ENCODE assay signal across 8 cellular contexts in genomic region chr16:87391950-87392822, GRCh38. TPM values are rescaled to one million over a fixed set of nuclear protein-coding genes. Genes with fewer than 3 reads are reported as not detected.
DNase-seq lines count a peak whose midpoint lies in the region; ATAC-seq and TF ChIP-seq lines count a peak whose summit lies in the region.

Gene MAP1LC3B, plus strand, starts transcription at chr16:87392336. Its CDS starts 92 bp downstream, at chr16:87392428.

- peak; percentile 97 to 99 for TF ChIP-seq POLR2A in Peyer's patch (IDR thresholded peaks at IDR 0.05)

- ATAC-seq in GM21737 (IDR thresholded peaks at IDR 0.05; ENCODE audit: unreplicated experiment) = peak; percentile 58
- ATAC-seq in esophagus mucosa = peak; percentile 89

- no peak for TF ChIP-seq CTCF in Peyer's patch (IDR thresholded peaks at IDR 0.05)

- H3K27ac ChIP-seq in KOPT-K1 (ENCODE audit: low read depth, low read length, poor library complexity, severe bottlenecking) = peak within 1 kb of the TSS; percentile 91
- peak within 1 kb of the TSS; percentile 95 to 100 (median 98) for H3K27ac ChIP-seq in Peyer's patch

- peaks cover 0 to 37% (median 17%) of the 10 kb centered on the region in 4 donors for H3K4me1 ChIP-seq in Peyer's patch

- DNase-seq in DMS53 treated with DMSO at 0.1 percent for 48 hours (lab: John Stamatoyannopoulos, UW; ENCODE audit: unreplicated experiment) (peak; percentile 62), Peyer's patch (peak; percentile 96 to 99 (median 98)), myocyte (ENCODE audit: low read depth) (peak; percentile 95)
- peak; percentile 98 to 99 for DNase-seq in activated T-cell treated with anti-CD3 and anti-CD28 coated beads, Interleukin-2, amount 50 U/mL, for 48 hours
- peak; percentile 89 to 96 for DNase-seq in stimulated activated CD8-positive, alpha-beta memory T cell treated with anti-CD3 and anti-CD28 coated beads, Interleukin-7, amount 100 ng/mL, for 4 hours (ENCODE audit: low read depth in 2 of 2)

- H3K36me3 ChIP-seq in KOPT-K1 (ENCODE audit: insufficient read depth, low read length) = no peaks in the 10 kb centered on the region
- peaks cover 0 to 4% (median 0%) of the 10 kb centered on the region in 3 donors for H3K36me3 ChIP-seq in Peyer's patch

- no peaks in the 10 kb centered on the region for H3K27me3 ChIP-seq in Peyer's patch

- H3K9me3 ChIP-seq in KOPT-K1 (ENCODE audit: insufficient read depth, low read length, poor library complexity, severe bottlenecking) (no peaks in the 10 kb centered on the region), Peyer's patch (no peaks in the 10 kb centered on the region)

- peak within 1 kb of the TSS; percentile 74 to 97 (median 91) for H3K4me3 ChIP-seq in Peyer's patch

RNA-seq across cellular contexts. Expression of gene MAP1LC3B, which starts in this region (rescaled TPM):
- 10 to 100 TPM; 38.0 to 50.6 (median 40.7) TPM for total RNA-seq in Peyer's patch
- 29.8 TPM for total RNA-seq in esophagus mucosa
- 41.1 and 41.2 TPM in 2 replicates for total RNA-seq in myocyte
- polyA plus RNA-seq in myocyte (2012) = 155 TPM

Comparison
In these comparisons a context has a peak if more than half of its experiments do, and no peak if none do; other contexts are left out.
1. Peak in every context shown above with its lines: DNase-seq, ATAC-seq, H3K4me3 ChIP-seq and H3K27ac ChIP-seq.